23 cellular contexts compared by ENCODE assay signal in genomic region chr1:232382671-232383070, GRCh38.
DNase-seq lines count a peak whose midpoint lies in the region; ATAC-seq and TF ChIP-seq lines count a peak whose summit lies in the region.
"Had no signal": no experiment of that assay in that cellular context is flagged by ENCODE, and none has a peak within 500 bp of the region (broad histone marks: within the 10 kb centered on the region; RNA-seq: fewer than 3 reads in every experiment).

No MANE protein-coding gene starts in this region.

- ATAC-seq in HG02840 (IDR thresholded peaks at IDR 0.05; ENCODE audit: low FRiP score, unreplicated experiment) = no peak
- no peak for ATAC-seq in activated CD8-positive, alpha-beta T cell treated with anti-CD3 and anti-CD28 coated beads for 36 hours
- ATAC-seq: CD8-positive, alpha-beta T cell had no signal

- H3K27me3 Mint-ChIP-seq in activated CD8-positive, alpha-beta T cell treated with anti-CD3 and anti-CD28 coated beads for 36 hours = peaks cover 9% of the 10 kb centered on the region
- H3K27me3 Mint-ChIP-seq: B cell had no signal

- CTCF ChIA-PET in AG04450 (lab: Charles Lee) = no interaction called here
- CTCF ChIA-PET in activated CD8-positive, alpha-beta T cell treated with anti-CD3 and anti-CD28 coated beads for 36 hours (lab: Charles Lee) = no interaction called here

- no peak overlapping the region for H3K4me3 ChIP-seq in AG04450 (ENCODE audit: low read depth, low read length)
- H3K4me3 ChIP-seq in GM23248 = no peak overlapping the region
- no peak overlapping the region for H3K4me3 ChIP-seq in fibroblast of mammary gland (ENCODE audit: control insufficient read depth, low read depth, low read length)
- H3K4me3 ChIP-seq: PC-9, SJSA1 had no signal

- no peaks in the 10 kb centered on the region for H3K9me2 ChIP-seq in GM23248 (ENCODE audit: insufficient read depth)

- DNase-seq in AG04450 (ENCODE audit: low read depth, low spot score) (no peak), GM23248 (peak; percentile 82), fibroblast of mammary gland (ENCODE audit: low read depth) (peak; percentile 28), myocyte (ENCODE audit: low read depth) (peak; percentile 35), KG1 (lab: John Stamatoyannopoulos, UW) (no peak), middle frontal gyrus (ENCODE audit: extremely low spot score, low spot score) (no peak)
- no peak for DNase-seq in activated CD8-positive, alpha-beta T cell treated with anti-CD3 and anti-CD28 coated beads for 36 hours
- DNase-seq: 8988T; Caco-2; CD8-positive, alpha-beta T cell; GF-D8; NCI-H1048; NCI-H1417 treated with DMSO at 0.1 percent for 48 hours; NCI-H1694 treated with DMSO at 0.1 percent for 48 hours; NCI-H2081; NCI-H2227 treated with DMSO at 0.1 percent for 48 hours; NCI-H526 treated with DMSO at 0.1 percent for 48 hours; PC-9; Right ventricle myocardium superior had no signal

- H3K79me2 ChIP-seq in GM23248 (ENCODE audit: insufficient read depth) = no peaks in the 10 kb centered on the region

- TF ChIP-seq CTCF in AG04450 (IDR thresholded peaks at IDR 0.05; ENCODE audit: low read depth, low read length) = no peak
- no peak for TF ChIP-seq CTCF in fibroblast of mammary gland (conservative IDR thresholded peaks at IDR 0.05; ENCODE audit: control insufficient read depth, insufficient read depth, low read depth, low read length)
- no peak for TF ChIP-seq CTCF in activated CD8-positive, alpha-beta T cell treated with anti-CD3 and anti-CD28 coated beads for 36 hours (IDR thresholded peaks at IDR 0.05)

- in situ Hi-C loops in GM23248 (cut with MboI) = no loop called here

- WGBS in GM23248 (ENCODE audit: low coverage in 1 of 2, low lambda C conversion rate in 2 of 2, missing lambda C conversion rate in 2 of 2), 2 experiments = 20% methylated on average over 4 of the region's 4 CpGs

- no peak overlapping the region for H2AFZ ChIP-seq in GM23248
- H2AFZ ChIP-seq: PC-9 had no signal

- H3K4me3 Mint-ChIP-seq in activated CD8-positive, alpha-beta T cell treated with anti-CD3 and anti-CD28 coated beads for 36 hours = no peak overlapping the region
- H3K4me3 Mint-ChIP-seq: B cell; CD8-positive, alpha-beta T cell had no signal

- intact Hi-C loops in activated CD8-positive, alpha-beta T cell treated with anti-CD3 and anti-CD28 coated beads for 36 hours (cut with micrococcal nuclease) = no loop called here

- H3K27me3 ChIP-seq in AG04450 (ENCODE audit: control insufficient read depth, insufficient read depth, low read length) (no peaks in the 10 kb centered on the region), GM23248 (replicated peaks; ENCODE audit: insufficient read depth) (no peaks in the 10 kb centered on the region; the same call in 1 of the 2 replicates)
- H3K27me3 ChIP-seq: SJSA1 had no signal

- H3K27ac ChIP-seq in AG04450 (ENCODE audit: low read depth, low read length) (peak overlapping the region; percentile 11), GM23248 (no peak overlapping the region)
- H3K27ac ChIP-seq: C4-2B, PC-9, SJSA1 had no signal

- H3F3A ChIP-seq in GM23248 (ENCODE audit: insufficient read depth) = no peaks in the 10 kb centered on the region

- H3K9me3 ChIP-seq in AG04450 (ENCODE audit: control insufficient read depth, insufficient read depth, low read length) = no peaks in the 10 kb centered on the region; the same call in 1 of the 2 replicates
- no peaks in the 10 kb centered on the region for H3K9me3 ChIP-seq in GM23248 (ENCODE audit: low read depth)
- H3K9me3 ChIP-seq: Caco-2, SJSA1 had no signal

- H3K4me2 ChIP-seq in GM23248 (ENCODE audit: unreplicated experiment) = no peak overlapping the region
- H3K4me2 ChIP-seq: PC-9 had no signal

- peaks cover 11% of the 10 kb centered on the region; the same call in 1 of the 2 replicates for H3K4me1 ChIP-seq in GM23248 (ENCODE audit: insufficient read depth)

- no peaks in the 10 kb centered on the region for H3K4me1 Mint-ChIP-seq in activated CD8-positive, alpha-beta T cell treated with anti-CD3 and anti-CD28 coated beads for 36 hours (ENCODE audit: low read depth)
- H3K4me1 Mint-ChIP-seq: B cell had no signal

- no peaks in the 10 kb centered on the region for H3K36me3 Mint-ChIP-seq in activated CD8-positive, alpha-beta T cell treated with anti-CD3 and anti-CD28 coated beads for 36 hours (ENCODE audit: low read depth)
- H3K36me3 Mint-ChIP-seq: CD8-positive, alpha-beta T cell had no signal

- H4K20me1 ChIP-seq in GM23248 (ENCODE audit: insufficient read depth) = no peaks in the 10 kb centered on the region

- POLR2A ChIA-PET in AG04450 (lab: Yijun Ruan, JAX) = no interaction called here
- POLR2A ChIA-PET in activated CD8-positive, alpha-beta T cell treated with anti-CD3 and anti-CD28 coated beads for 36 hours (lab: Charles Lee) = no interaction called here

- H3K9me3 Mint-ChIP-seq in activated CD8-positive, alpha-beta T cell treated with anti-CD3 and anti-CD28 coated beads for 36 hours = no peaks in the 10 kb centered on the region
- H3K9me3 Mint-ChIP-seq: CD8-positive, alpha-beta T cell had no signal

- H3K9ac ChIP-seq in GM23248 = no peak overlapping the region

- no peaks in the 10 kb centered on the region for H3K36me3 ChIP-seq in GM23248 (ENCODE audit: low read depth)
- H3K36me3 ChIP-seq: SJSA1 had no signal

- no peak overlapping the region for H3K27ac Mint-ChIP-seq in activated CD8-positive, alpha-beta T cell treated with anti-CD3 and anti-CD28 coated beads for 36 hours
- H3K27ac Mint-ChIP-seq: B cell; CD8-positive, alpha-beta T cell had no signal

Comparison
In these comparisons a context has a peak if more than half of its experiments do, and no peak if none do; other contexts are left out.
1. DNase-seq: peak in GM23248 (single experiment), fibroblast of mammary gland (single experiment) and myocyte (single experiment); none in AG04450 (single experiment), KG1 (single experiment), middle frontal gyrus (single experiment) and activated CD8-positive, alpha-beta T cell treated with anti-CD3 and anti-CD28 coated beads for 36 hours (single experiment).